Comparison of ENCODE assay signal across 8 cellular contexts in genomic region chr22:50251472-50252054, GRCh38. TPM values are rescaled to one million over a fixed set of nuclear protein-coding genes. Genes with fewer than 3 reads are reported as not detected.
DNase-seq lines count a peak whose midpoint lies in the region; TF ChIP-seq lines count a peak whose summit lies in the region.

No MANE protein-coding gene starts in this region.

- H3K27me3 ChIP-seq in subcutaneous abdominal adipose tissue (ENCODE audit: control insufficient read depth in 5 of 5, insufficient read depth in 4 of 5, low read length in 5 of 5) = peaks cover 0 to 4% (median 1%) of the 10 kb centered on the region in 5 donors

- H3K36me3 Mint-ChIP-seq in activated naive CD8-positive, alpha-beta T cell = no peaks in the 10 kb centered on the region

- H3K9me3 ChIP-seq in iPS-18c (ENCODE audit: control insufficient read depth, insufficient read depth, low read length) (no peaks in the 10 kb centered on the region), subcutaneous abdominal adipose tissue (ENCODE audit: control insufficient read depth in 5 of 5, low read length in 5 of 5) (no peaks in the 10 kb centered on the region)

- H3K27ac Mint-ChIP-seq in activated naive CD8-positive, alpha-beta T cell = no peak overlapping the region

- peak; percentile 23 for DNase-seq in NCI-H1694 (lab: John Stamatoyannopoulos, UW)
- DNase-seq in NCI-H1694 treated with DMSO at 0.1 percent for 48 hours (lab: John Stamatoyannopoulos, UW) = no peak
- no peak for DNase-seq in Ammon's horn (ENCODE audit: low spot score)
- no peak for DNase-seq in lower leg skin (ENCODE audit: low spot score in 2 of 2)
- DNase-seq in activated CD4-positive, CD25-positive, alpha-beta regulatory T cell treated with anti-CD3 and anti-CD28 coated beads, Interleukin-2, amount 50 U/mL, for 72 hours = no peak

- H3K4me3 Mint-ChIP-seq in activated naive CD8-positive, alpha-beta T cell = peak overlapping the region; percentile 56

- TF ChIP-seq CTCF in lower leg skin (IDR thresholded peaks at IDR 0.05) = no peak

- peaks cover 0 to 12% (median 10%) of the 10 kb centered on the region in 5 donors for H3K36me3 ChIP-seq in subcutaneous abdominal adipose tissue (ENCODE audit: control insufficient read depth in 5 of 5, insufficient read depth in 5 of 5, low read length in 5 of 5)

- intact Hi-C loops in lower leg skin (cut with DNase I; ENCODE audit: low total_unique reads) = loop anchor here (5.0 kb wide), 1 partner anchor 91 kb away; the partner anchor contains the start of gene PPP6R2

- no peaks in the 10 kb centered on the region for H3K27me3 Mint-ChIP-seq in activated naive CD8-positive, alpha-beta T cell

- 9 to 21% methylated on average over 9 to 28 of the region's 35 CpGs for WGBS in lower leg skin, 2 donors

- H3K27ac ChIP-seq in subcutaneous abdominal adipose tissue (ENCODE audit: low read depth, low read length) = peak overlapping the region; percentile 16

- peaks cover 4% of the 10 kb centered on the region for H3K4me1 Mint-ChIP-seq in activated naive CD8-positive, alpha-beta T cell (ENCODE audit: low read depth)

- H3K4me3 ChIP-seq in iPS-18c (ENCODE audit: insufficient read depth, low read depth, low read length) = peak overlapping the region; percentile 87
- H3K4me3 ChIP-seq in subcutaneous abdominal adipose tissue (ENCODE audit: low read depth in 1 of 5, low read length in 5 of 5) = peak overlapping the region in 4 of 5 donors; percentile 72 to 90 (median 82)
- H3K4me3 ChIP-seq in lower leg skin (ENCODE audit: low read depth, poor library complexity, severe bottlenecking) = no peak overlapping the region

- TF ChIP-seq POLR2A in lower leg skin (IDR thresholded peaks at IDR 0.05) = no peak

- H3K9me3 Mint-ChIP-seq in activated naive CD8-positive, alpha-beta T cell (ENCODE audit: low read depth) = no peaks in the 10 kb centered on the region

- peaks cover 5 to 39% (median 26%) of the 10 kb centered on the region in 5 donors for H3K4me1 ChIP-seq in subcutaneous abdominal adipose tissue (ENCODE audit: control insufficient read depth in 5 of 5, insufficient read depth in 5 of 5, low read length in 5 of 5)

- H3K9ac ChIP-seq in subcutaneous abdominal adipose tissue (ENCODE audit: low read length in 5 of 5) = peak overlapping the region in 2 of 5 donors; percentile 65 to 85

RNA-seq across cellular contexts. Expression of gene HDAC10, which starts 0.5 kb away (rescaled TPM):
- total RNA-seq in lower leg skin = 10 to 100 TPM; 36.4 to 60.7 (median 45.7) TPM

RNA-seq across cellular contexts. Expression of gene TUBGCP6, which starts 6.7 kb away (rescaled TPM):
- 10 to 100 TPM; 37.1 to 67.0 (median 52.5) TPM for total RNA-seq in lower leg skin

RNA-seq across cellular contexts. Expression of gene MAPK12, which starts 9.9 kb away (rescaled TPM):
- 1 to 10 TPM in 3 of 4 donors, under 1 TPM in 1; 0.99 to 3.5 (median 1.8) TPM for total RNA-seq in lower leg skin

RNA-seq across cellular contexts. Expression of gene MAPK11, which starts 18.6 kb away (rescaled TPM):
- 1 to 10 TPM in 3 of 4 donors, under 1 TPM in 1; 0.65 to 8.1 (median 2.9) TPM for total RNA-seq in lower leg skin

RNA-seq across cellular contexts. Expression of gene SELENOO, which starts 50.8 kb away (rescaled TPM):
- total RNA-seq in lower leg skin = 10 to 100 TPM; 33.3 to 52.3 (median 43.1) TPM
